22 cellular contexts compared by ENCODE assay signal in the genomic region with DNA sequence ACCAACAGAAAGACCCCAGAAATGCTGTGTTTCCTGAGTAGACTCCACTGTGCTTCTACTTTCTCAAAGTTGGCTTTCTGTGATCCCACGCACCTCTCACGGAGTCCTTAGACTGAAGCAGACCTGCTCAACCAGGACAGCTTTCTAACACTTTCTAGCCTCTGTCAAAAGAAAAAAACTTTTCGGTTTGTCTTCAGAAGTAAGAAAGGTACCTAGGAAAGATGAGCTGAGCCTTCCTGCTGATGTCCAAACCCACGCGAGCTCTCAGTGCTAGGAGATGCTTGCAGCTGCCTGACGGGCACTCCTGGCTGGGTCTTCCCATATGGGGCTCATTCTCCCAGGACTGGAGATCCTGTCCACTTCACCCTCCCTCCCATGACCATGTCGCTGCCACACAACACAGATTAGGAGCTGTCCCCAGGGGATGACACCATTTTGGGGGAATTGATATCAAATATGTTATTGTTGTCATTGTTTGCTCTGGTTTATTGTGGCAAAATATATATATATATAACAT. TPM values are rescaled to one million over a fixed set of nuclear protein-coding genes. Genes with fewer than 3 reads are reported as not detected.
A peak's percentile ranks its signal among the peaks of the same experiment; 100 is the strongest.
DNase-seq lines count a peak whose midpoint lies in the region; ATAC-seq and TF ChIP-seq lines count a peak whose summit lies in the region.
"Had no signal": no experiment of that assay in that cellular context is flagged by ENCODE, and none has a peak within 500 bp of the region (broad histone marks: within the 10 kb centered on the region; RNA-seq: fewer than 3 reads in every experiment).

No MANE protein-coding gene starts in this region.

- H3K27me3 ChIP-seq in CD4-positive, alpha-beta T cell (ENCODE audit: control insufficient read depth, insufficient read depth, low read length), result peaks cover 20% of the 10 kb centered on the region
- H3K27me3 ChIP-seq in HUES48 (ENCODE audit: control insufficient read depth, insufficient read depth, low read length) (no peaks in the 10 kb centered on the region), breast epithelium (no peaks in the 10 kb centered on the region)

- H3K9me3 ChIP-seq in CD4-positive, alpha-beta T cell (ENCODE audit: control insufficient read depth, low read length), result no peaks in the 10 kb centered on the region
- H3K9me3 ChIP-seq in HUES48 (ENCODE audit: control insufficient read depth, insufficient read depth, low read length), result no peaks in the 10 kb centered on the region
- H3K9me3 ChIP-seq in breast epithelium, result no peaks in the 10 kb centered on the region
- H3K9me3 ChIP-seq: tibial nerve had no signal

- intact Hi-C loops in CD4-positive, alpha-beta T cell (cut with DNase I, micrococcal nuclease), result loop anchor here (2.0 to 10.0 kb wide), 3 partner anchors 721 to 1444 kb away; no protein-coding TSS in a partner anchor
- intact Hi-C loops in breast epithelium (cut with DNase I; ENCODE audit: low total_unique reads), result no loop called here

- peaks cover 51% of the 10 kb centered on the region for H3K27me3 Mint-ChIP-seq in CD4-positive, alpha-beta T cell
- peaks cover 28% of the 10 kb centered on the region for H3K27me3 Mint-ChIP-seq in brain
- H3K27me3 Mint-ChIP-seq in neural crest cell (ENCODE audit: low read depth), result peaks cover 74% of the 10 kb centered on the region

- CTCF ChIA-PET in CD4-positive, alpha-beta T cell (lab: Charles Lee), result interaction anchor here (1.8 to 2.4 kb wide), 3 partner anchors 9 to 722 kb away, joined by 4 to 19 read pairs (median 7); no protein-coding TSS in a partner anchor

- H3K4me3 ChIP-seq in HUES48 (ENCODE audit: low read depth, low read length) (peak overlapping the region; percentile 53; the same call in 1 of the 2 replicates), breast epithelium (no peak overlapping the region)
- H3K4me3 ChIP-seq: tibial nerve had no signal

- H3K36me3 ChIP-seq in HUES48 (ENCODE audit: control insufficient read depth, insufficient read depth, low read length) (no peaks in the 10 kb centered on the region), breast epithelium (no peaks in the 10 kb centered on the region)
- H3K36me3 ChIP-seq: tibial nerve had no signal

- peak; percentile 42 for TF ChIP-seq CTCF in CD4-positive, alpha-beta T cell (IDR thresholded peaks at IDR 0.05)
- TF ChIP-seq CTCF in brain (conservative IDR thresholded peaks at IDR 0.05) (peak in 1 of 2 experiments; percentile 39), neural crest cell (conservative IDR thresholded peaks at IDR 0.05) (no peak), breast epithelium (IDR thresholded peaks at IDR 0.05) (no peak)

- DNase-seq in CD4-positive, alpha-beta T cell, result no peak
- no peak for DNase-seq in neural crest cell (ENCODE audit: low read depth, low spot score)
- DNase-seq in HuH-7 (ENCODE audit: low spot score), result no peak
- no peak for DNase-seq in breast epithelium (ENCODE audit: low spot score in 2 of 2)
- DNase-seq in T-helper 9 cell, result no peak
- DNase-seq: activated CD8-positive, alpha-beta memory T cell treated with anti-CD3 and anti-CD28 coated beads, Interleukin-2, amount 50 U/mL, for 48 hours; activated gamma-delta T cell; NCI-H1048; NCI-H2029; NCI-H446 treated with DMSO at 0.1 percent for 48 hours had no signal

- H3K4me1 Mint-ChIP-seq in CD4-positive, alpha-beta T cell (ENCODE audit: low read depth), result no peaks in the 10 kb centered on the region
- peaks cover 53% of the 10 kb centered on the region for H3K4me1 Mint-ChIP-seq in brain
- peaks cover 26% of the 10 kb centered on the region for H3K4me1 Mint-ChIP-seq in neural crest cell
- H3K4me1 Mint-ChIP-seq: CD4-positive, alpha-beta memory T cell had no signal

- H3K27ac Mint-ChIP-seq in CD4-positive, alpha-beta T cell, result no peak overlapping the region
- peak overlapping the region in 4 of 5 experiments; percentile 55 to 92 (median 88) for H3K27ac Mint-ChIP-seq in brain
- no peak overlapping the region for H3K27ac Mint-ChIP-seq in neural crest cell (ENCODE audit: unreplicated experiment)
- H3K27ac Mint-ChIP-seq: CD4-positive, alpha-beta memory T cell; dendritic cell treated with granulocyte-macrophage colony-stimulating factor and Interleukin-4, amounts not matched to agents 40 ng/mL and 50 ng/mL, for 4 days had no signal

- POLR2A ChIA-PET in CD4-positive, alpha-beta T cell (lab: Charles Lee), result interaction anchor here (1.0 kb wide), 2 partner anchors 722 to 1444 kb away, joined by 3 read pairs; no protein-coding TSS in a partner anchor

- ATAC-seq in CD4-positive, alpha-beta T cell (ENCODE audit: poor library complexity), result no peak
- ATAC-seq in HG03045 (IDR thresholded peaks at IDR 0.05; ENCODE audit: unreplicated experiment), result no peak

- no peak overlapping the region for H3K9ac ChIP-seq in HUES48 (ENCODE audit: low read depth, low read length)

- no peaks in the 10 kb centered on the region for H3K9me3 Mint-ChIP-seq in CD4-positive, alpha-beta T cell
- H3K9me3 Mint-ChIP-seq in brain (no peaks in the 10 kb centered on the region), neural crest cell (no peaks in the 10 kb centered on the region)
- H3K9me3 Mint-ChIP-seq: CD4-positive, alpha-beta memory T cell; dendritic cell treated with granulocyte-macrophage colony-stimulating factor and Interleukin-4, amounts not matched to agents 40 ng/mL and 50 ng/mL, for 4 days; naive B cell had no signal

- H3K36me3 Mint-ChIP-seq in CD4-positive, alpha-beta T cell (ENCODE audit: low read depth), result no peaks in the 10 kb centered on the region
- H3K36me3 Mint-ChIP-seq in brain (no peaks in the 10 kb centered on the region), neural crest cell (ENCODE audit: low read depth) (no peaks in the 10 kb centered on the region)
- H3K36me3 Mint-ChIP-seq: CD4-positive, alpha-beta memory T cell; naive B cell had no signal

- H3K4me1 ChIP-seq in HUES48 (ENCODE audit: control insufficient read depth, insufficient read depth, low read length) (peaks cover 13% of the 10 kb centered on the region), breast epithelium (no peaks in the 10 kb centered on the region)

- no peak for TF ChIP-seq POLR2A in breast epithelium (IDR thresholded peaks at IDR 0.05)

- H3K4me3 Mint-ChIP-seq in CD4-positive, alpha-beta T cell, result no peak overlapping the region
- H3K4me3 Mint-ChIP-seq in brain (peak overlapping the region; percentile 40 to 79 (median 75)), neural crest cell (peak overlapping the region; percentile 50)
- H3K4me3 Mint-ChIP-seq: CD4-positive, alpha-beta memory T cell; dendritic cell treated with granulocyte-macrophage colony-stimulating factor and Interleukin-4, amounts not matched to agents 40 ng/mL and 50 ng/mL, for 4 days; naive B cell had no signal

- H3K27ac ChIP-seq in CD4-positive, alpha-beta T cell (ENCODE audit: low read depth, low read length), result no peak overlapping the region
- H3K27ac ChIP-seq in HUES48 (ENCODE audit: low read depth, low read length), result no peak overlapping the region
- H3K27ac ChIP-seq in breast epithelium, result no peak overlapping the region
- H3K27ac ChIP-seq: tibial nerve had no signal

RNA-seq across cellular contexts. Expression of a gene that starts 49.2 kb away (rescaled TPM):
- total RNA-seq in CD4-positive, alpha-beta T cell, result not detected
- polyA plus RNA-seq in brain (ENCODE audit: insufficient read depth, low read depth, low replicate concordance), result not detected
- total RNA-seq in neural crest cell (not detected in 2 replicates), breast epithelium (not detected)
- total RNA-seq: CD4-positive, alpha-beta memory T cell; epithelial cell of proximal tubule; frontal cortex; G401; kidney epithelial cell; RPMI7951 had no signal
- polyA plus RNA-seq: CD4-positive, alpha-beta memory T cell had no signal

Comparison
In these comparisons a context has a peak if more than half of its experiments do, and no peak if none do; other contexts are left out.
1. H3K27ac Mint-ChIP-seq: peak in brain (4 of 5); none in CD4-positive, alpha-beta T cell (single experiment) and neural crest cell (single experiment).